ENCODE assay signal across 2 cellular contexts in genomic region chr11:123041185-123041584, GRCh38.
TF ChIP-seq lines count a peak whose summit lies in the region.

No MANE protein-coding gene starts in this region.

TF ChIP-seq in GM23338, 12 proteins besides CTCF, POLR2A, EP300 and RAD21:
- TF ChIP-seq, protein P1, sequence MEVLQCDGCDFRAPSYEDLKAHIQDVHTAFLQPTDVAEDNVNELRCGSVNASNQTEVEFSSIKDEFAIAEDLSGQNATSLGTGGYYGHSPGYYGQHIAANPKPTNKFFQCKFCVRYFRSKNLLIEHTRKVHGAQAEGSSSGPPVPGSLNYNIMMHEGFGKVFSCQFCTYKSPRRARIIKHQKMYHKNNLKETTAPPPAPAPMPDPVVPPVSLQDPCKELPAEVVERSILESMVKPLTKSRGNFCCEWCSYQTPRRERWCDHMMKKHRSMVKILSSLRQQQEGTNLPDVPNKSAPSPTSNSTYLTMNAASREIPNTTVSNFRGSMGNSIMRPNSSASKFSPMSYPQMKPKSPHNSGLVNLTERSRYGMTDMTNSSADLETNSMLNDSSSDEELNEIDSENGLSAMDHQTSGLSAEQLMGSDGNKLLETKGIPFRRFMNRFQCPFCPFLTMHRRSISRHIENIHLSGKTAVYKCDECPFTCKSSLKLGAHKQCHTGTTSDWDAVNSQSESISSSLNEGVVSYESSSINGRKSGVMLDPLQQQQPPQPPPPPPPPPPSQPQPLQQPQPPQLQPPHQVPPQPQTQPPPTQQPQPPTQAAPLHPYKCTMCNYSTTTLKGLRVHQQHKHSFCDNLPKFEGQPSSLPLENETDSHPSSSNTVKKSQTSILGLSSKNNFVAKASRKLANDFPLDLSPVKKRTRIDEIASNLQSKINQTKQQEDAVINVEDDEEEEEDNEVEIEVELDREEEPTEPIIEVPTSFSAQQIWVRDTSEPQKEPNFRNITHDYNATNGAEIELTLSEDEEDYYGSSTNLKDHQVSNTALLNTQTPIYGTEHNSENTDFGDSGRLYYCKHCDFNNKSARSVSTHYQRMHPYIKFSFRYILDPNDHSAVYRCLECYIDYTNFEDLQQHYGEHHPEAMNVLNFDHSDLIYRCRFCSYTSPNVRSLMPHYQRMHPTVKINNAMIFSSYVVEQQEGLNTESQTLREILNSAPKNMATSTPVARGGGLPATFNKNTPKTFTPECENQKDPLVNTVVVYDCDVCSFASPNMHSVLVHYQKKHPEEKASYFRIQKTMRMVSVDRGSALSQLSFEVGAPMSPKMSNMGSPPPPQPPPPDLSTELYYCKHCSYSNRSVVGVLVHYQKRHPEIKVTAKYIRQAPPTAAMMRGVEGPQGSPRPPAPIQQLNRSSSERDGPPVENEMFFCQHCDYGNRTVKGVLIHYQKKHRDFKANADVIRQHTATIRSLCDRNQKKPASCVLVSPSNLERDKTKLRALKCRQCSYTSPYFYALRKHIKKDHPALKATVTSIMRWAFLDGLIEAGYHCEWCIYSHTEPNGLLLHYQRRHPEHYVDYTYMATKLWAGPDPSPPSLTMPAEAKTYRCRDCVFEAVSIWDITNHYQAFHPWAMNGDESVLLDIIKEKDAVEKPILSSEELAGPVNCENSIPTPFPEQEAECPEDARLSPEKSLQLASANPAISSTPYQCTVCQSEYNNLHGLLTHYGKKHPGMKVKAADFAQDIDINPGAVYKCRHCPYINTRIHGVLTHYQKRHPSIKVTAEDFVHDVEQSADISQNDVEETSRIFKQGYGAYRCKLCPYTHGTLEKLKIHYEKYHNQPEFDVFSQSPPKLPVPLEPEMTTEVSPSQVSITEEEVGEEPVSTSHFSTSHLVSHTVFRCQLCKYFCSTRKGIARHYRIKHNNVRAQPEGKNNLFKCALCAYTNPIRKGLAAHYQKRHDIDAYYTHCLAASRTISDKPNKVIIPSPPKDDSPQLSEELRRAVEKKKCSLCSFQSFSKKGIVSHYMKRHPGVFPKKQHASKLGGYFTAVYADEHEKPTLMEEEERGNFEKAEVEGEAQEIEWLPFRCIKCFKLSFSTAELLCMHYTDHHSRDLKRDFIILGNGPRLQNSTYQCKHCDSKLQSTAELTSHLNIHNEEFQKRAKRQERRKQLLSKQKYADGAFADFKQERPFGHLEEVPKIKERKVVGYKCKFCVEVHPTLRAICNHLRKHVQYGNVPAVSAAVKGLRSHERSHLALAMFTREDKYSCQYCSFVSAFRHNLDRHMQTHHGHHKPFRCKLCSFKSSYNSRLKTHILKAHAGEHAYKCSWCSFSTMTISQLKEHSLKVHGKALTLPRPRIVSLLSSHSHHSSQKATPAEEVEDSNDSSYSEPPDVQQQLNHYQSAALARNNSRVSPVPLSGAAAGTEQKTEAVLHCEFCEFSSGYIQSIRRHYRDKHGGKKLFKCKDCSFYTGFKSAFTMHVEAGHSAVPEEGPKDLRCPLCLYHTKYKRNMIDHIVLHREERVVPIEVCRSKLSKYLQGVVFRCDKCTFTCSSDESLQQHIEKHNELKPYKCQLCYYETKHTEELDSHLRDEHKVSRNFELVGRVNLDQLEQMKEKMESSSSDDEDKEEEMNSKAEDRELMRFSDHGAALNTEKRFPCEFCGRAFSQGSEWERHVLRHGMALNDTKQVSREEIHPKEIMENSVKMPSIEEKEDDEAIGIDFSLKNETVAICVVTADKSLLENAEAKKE (CRISPR knock-in tag; IDR thresholded peaks at IDR 0.05), result no peak
- TF ChIP-seq ZNF331 (CRISPR knock-in tag; IDR thresholded peaks at IDR 0.05; ENCODE audit: low read depth) (no peak), NANOG (IDR thresholded peaks at IDR 0.05; ENCODE audit: borderline replicate concordance) (no peak)

TF ChIP-seq in K562, 482 proteins besides CTCF, POLR2A, EP300 and RAD21:
- TF ChIP-seq MAZ (CRISPR knock-in tag; conservative IDR thresholded peaks at IDR 0.05 in 1 of 2, IDR thresholded peaks at IDR 0.05 in 1 of 2), result no peak
- no peak for TF ChIP-seq RREB1 (CRISPR knock-in tag; IDR thresholded peaks at IDR 0.05)
- peak; percentile 93 for TF ChIP-seq MCM3 (IDR thresholded peaks at IDR 0.05)
- TF ChIP-seq SPI1 (IDR thresholded peaks at IDR 0.05; ENCODE audit: borderline replicate concordance, low read depth, low read length), result no peak
